12 cellular contexts compared by ENCODE assay signal in the genomic region with DNA sequence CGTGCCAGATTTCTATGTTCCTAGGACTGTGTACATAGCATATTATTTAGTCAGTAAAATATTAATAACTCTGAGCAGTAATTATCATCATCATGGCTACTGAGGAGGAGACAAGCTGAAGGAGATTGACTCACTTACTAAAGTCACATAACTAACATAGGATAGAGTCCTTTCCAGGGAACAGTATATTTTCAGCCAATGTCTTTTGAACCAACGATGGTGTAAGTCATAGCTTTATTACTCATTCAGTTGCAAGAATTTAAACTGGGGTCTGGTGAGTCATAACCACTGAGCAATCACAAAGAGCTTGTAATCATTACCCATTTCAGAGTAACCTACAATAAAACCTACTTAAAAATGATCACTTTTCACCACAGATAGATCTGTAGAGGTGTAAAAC.
A peak's percentile ranks its signal among the peaks of the same experiment; 100 is the strongest.
DNase-seq lines count a peak whose midpoint lies in the region; ATAC-seq and TF ChIP-seq lines count a peak whose summit lies in the region.
"Had no signal": no experiment of that assay in that cellular context is flagged by ENCODE, and none has a peak within 500 bp of the region (broad histone marks: within the 10 kb centered on the region; RNA-seq: fewer than 3 reads in every experiment).

No MANE protein-coding gene starts in this region.

- peak; percentile 66 for ATAC-seq in HG03066 (IDR thresholded peaks at IDR 0.05; ENCODE audit: low read depth, unreplicated experiment)
- ATAC-seq in GM21723 (IDR thresholded peaks at IDR 0.05; ENCODE audit: unreplicated experiment), result no peak
- no peak for ATAC-seq in activated T-cell treated with anti-CD3 and anti-CD28 coated beads, Interleukin-2, amount 50 U/mL, for 4 hours

- H3K27ac Mint-ChIP-seq in activated CD4-positive, alpha-beta memory T cell treated with anti-CD3 and anti-CD28 coated beads for 36 hours, result no peak overlapping the region

- H3K36me3 Mint-ChIP-seq in activated CD4-positive, alpha-beta memory T cell treated with anti-CD3 and anti-CD28 coated beads for 36 hours, result no peaks in the 10 kb centered on the region
- no peaks in the 10 kb centered on the region for H3K36me3 Mint-ChIP-seq in activated T-cell treated with anti-CD3 and anti-CD28 coated beads, Interleukin-2, amount 50 U/mL, for 4 hours (ENCODE audit: insufficient read depth)

- POLR2A ChIA-PET in RWPE1 (lab: Yijun Ruan, JAX; ENCODE audit: low non-redundant PET), result no interaction called here
- POLR2A ChIA-PET in activated CD4-positive, alpha-beta memory T cell treated with anti-CD3 and anti-CD28 coated beads for 36 hours (lab: Charles Lee), result no interaction called here

- no peak overlapping the region for H3K27ac ChIP-seq in RWPE1

- no peak overlapping the region for H3K4me3 Mint-ChIP-seq in activated CD4-positive, alpha-beta memory T cell treated with anti-CD3 and anti-CD28 coated beads for 36 hours
- H3K4me3 Mint-ChIP-seq in activated T-cell treated with anti-CD3 and anti-CD28 coated beads, Interleukin-2, amount 50 U/mL, for 4 hours, result no peak overlapping the region

- CTCF ChIA-PET in RWPE1 (lab: Yijun Ruan, JAX), result interaction anchor here (0.7 kb wide), 1 partner anchor 12 kb away, joined by 3 read pairs; no protein-coding TSS in a partner anchor
- CTCF ChIA-PET in activated CD4-positive, alpha-beta memory T cell treated with anti-CD3 and anti-CD28 coated beads for 36 hours (lab: Charles Lee), result no interaction called here

- peak; percentile 24 for DNase-seq in GM04504 (ENCODE audit: low read depth)
- DNase-seq in RWPE1 (ENCODE audit: low spot score), result peak; percentile 83
- DNase-seq in kidney tubule cell (ENCODE audit: low spot score), result peak; percentile 94
- no peak for DNase-seq in NCI-H1694 (lab: John Stamatoyannopoulos, UW)
- DNase-seq in activated CD4-positive, alpha-beta memory T cell treated with anti-CD3 and anti-CD28 coated beads for 36 hours, result no peak
- DNase-seq in activated T-cell treated with anti-CD3 and anti-CD28 coated beads, Interleukin-2, amount 50 U/mL, for 4 hours, result no peak
- DNase-seq: EL; erythroblast; SIG-M5; stimulated activated CD4-positive, alpha-beta T cell treated with anti-CD3 and anti-CD28 coated beads, Interleukin-2, amount 100 ng/mL, for 48 hours had no signal

- H3K27me3 Mint-ChIP-seq in activated CD4-positive, alpha-beta memory T cell treated with anti-CD3 and anti-CD28 coated beads for 36 hours, result no peaks in the 10 kb centered on the region
- H3K27me3 Mint-ChIP-seq in activated T-cell treated with anti-CD3 and anti-CD28 coated beads, Interleukin-2, amount 50 U/mL, for 4 hours (ENCODE audit: low read depth), result no peaks in the 10 kb centered on the region

- H3K9me3 Mint-ChIP-seq in activated CD4-positive, alpha-beta memory T cell treated with anti-CD3 and anti-CD28 coated beads for 36 hours, result peaks cover 9% of the 10 kb centered on the region
- H3K9me3 Mint-ChIP-seq in activated T-cell treated with anti-CD3 and anti-CD28 coated beads, Interleukin-2, amount 50 U/mL, for 4 hours, result peaks cover 4% of the 10 kb centered on the region

- H3K4me1 Mint-ChIP-seq in activated CD4-positive, alpha-beta memory T cell treated with anti-CD3 and anti-CD28 coated beads for 36 hours (ENCODE audit: low read depth), result no peaks in the 10 kb centered on the region
- H3K4me1 Mint-ChIP-seq in activated T-cell treated with anti-CD3 and anti-CD28 coated beads, Interleukin-2, amount 50 U/mL, for 4 hours (ENCODE audit: low read depth), result no peaks in the 10 kb centered on the region

- no peak for TF ChIP-seq CTCF in RWPE1 (conservative IDR thresholded peaks at IDR 0.05; ENCODE audit: low read depth)

- intact Hi-C loops in activated CD4-positive, alpha-beta memory T cell treated with anti-CD3 and anti-CD28 coated beads for 36 hours (cut with micrococcal nuclease), result no loop called here

Comparison
In these comparisons a context has a peak if more than half of its experiments do, and no peak if none do; other contexts are left out.
1. DNase-seq: peak in GM04504 (single experiment), RWPE1 (single experiment) and kidney tubule cell (single experiment); none in NCI-H1694 (single experiment), activated CD4-positive, alpha-beta memory T cell treated with anti-CD3 and anti-CD28 coated beads for 36 hours (single experiment) and activated T-cell treated with anti-CD3 and anti-CD28 coated beads, Interleukin-2, amount 50 U/mL, for 4 hours (single experiment).